In the genomic region with DNA sequence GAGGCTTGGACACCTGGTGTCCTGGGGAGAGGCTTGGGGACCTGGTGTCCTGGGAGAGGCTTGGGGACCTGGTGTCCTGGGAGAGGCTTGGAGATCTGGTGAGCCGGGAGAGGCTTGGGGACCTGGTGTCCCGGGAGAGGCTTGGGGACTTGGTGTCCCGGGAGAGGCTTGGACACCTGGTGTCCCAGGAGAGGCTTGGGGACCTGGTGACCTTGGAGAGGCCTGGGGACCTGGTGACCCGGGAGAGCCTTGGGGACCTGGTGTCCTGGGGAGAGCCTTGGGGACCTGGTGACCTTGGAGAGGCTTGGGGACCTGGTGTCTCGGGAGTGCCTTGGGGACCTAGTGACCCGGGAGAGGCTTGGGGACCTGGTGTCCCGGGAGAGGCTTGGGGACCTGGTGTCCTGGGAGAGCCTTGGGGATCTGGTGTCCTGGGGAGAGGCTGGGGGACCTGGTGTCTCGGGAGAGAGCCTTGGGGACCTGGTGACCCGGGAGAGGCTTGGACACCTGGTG, we compare ENCODE assay signal across 8 cellular contexts. TPM values are rescaled to one million over a fixed set of nuclear protein-coding genes. Genes with fewer than 3 reads are reported as not detected.
"Had no signal": no experiment of that assay in that cellular context is flagged by ENCODE, and none has a peak within 500 bp of the region (broad histone marks: within the 10 kb centered on the region; RNA-seq: fewer than 3 reads in every experiment).

No MANE protein-coding gene starts in this region.

RNA-seq across cellular contexts. Expression of a gene that starts 12.7 kb away (rescaled TPM):
- total RNA-seq: activated CD8-positive, alpha-beta T cell treated with anti-CD3 and anti-CD28 coated beads for 36 hours; activated T-cell treated with anti-CD3 and anti-CD28 coated beads, Interleukin-2, amount 50 U/mL, for 4 hours; activated T-helper 17 cell treated with anti-CD3 and anti-CD28 coated beads, Interleukin-2, amount 50 U/mL, for 72 hours; astrocyte; bronchial epithelial cell; chondrocyte; dermis blood vessel endothelial cell; foreskin keratinocyte had no signal
- polyA plus RNA-seq: foreskin keratinocyte had no signal
